ENCODE assay signal across 1 cellular context in the genomic region with DNA sequence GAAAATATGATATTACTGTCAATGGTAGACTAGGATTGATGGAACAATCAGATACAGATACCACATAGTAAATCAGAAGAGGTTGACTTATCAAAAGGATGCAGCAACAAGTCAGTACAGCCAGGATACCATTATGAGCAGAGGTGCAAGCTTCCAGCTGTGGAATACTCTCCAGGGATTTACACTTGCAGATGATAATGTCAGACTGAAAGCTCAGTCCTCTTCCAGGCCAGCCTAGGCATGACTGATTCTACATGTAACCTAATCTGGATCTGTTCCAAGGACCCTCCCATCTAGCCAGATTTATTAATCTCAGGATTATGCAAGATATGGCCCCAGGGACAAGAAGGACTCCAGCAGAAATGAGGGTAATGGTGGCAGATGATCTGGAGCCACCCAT.
TF ChIP-seq lines count a peak whose summit lies in the region.

No MANE protein-coding gene starts in this region.

TF ChIP-seq in SK-N-SH, 30 proteins besides CTCF, POLR2A, EP300 and RAD21 (continued from another document):
- TF ChIP-seq EZH2phosphoT487 (IDR thresholded peaks at IDR 0.05; ENCODE audit: borderline replicate concordance, low read depth) (no peak), FOXM1 (IDR thresholded peaks at IDR 0.05; ENCODE audit: low read depth) (no peak), SIN3A (IDR thresholded peaks at IDR 0.05; ENCODE audit: borderline replicate concordance, low read depth, low read length) (no peak), FOSL2 (IDR thresholded peaks at IDR 0.05; ENCODE audit: borderline replicate concordance, low read depth) (no peak), SMC3 (IDR thresholded peaks at IDR 0.05; ENCODE audit: low read depth, low read length) (no peak), MEF2A (IDR thresholded peaks at IDR 0.05; ENCODE audit: borderline replicate concordance, low read depth) (no peak), RCOR1 (IDR thresholded peaks at IDR 0.05; ENCODE audit: low read length) (no peak), TAF1 (IDR thresholded peaks at IDR 0.05; ENCODE audit: borderline replicate concordance, low read depth, low read length) (no peak), USF2 (IDR thresholded peaks at IDR 0.05; ENCODE audit: borderline replicate concordance, low read depth, low read length) (no peak), RXRA (IDR thresholded peaks at IDR 0.05; ENCODE audit: borderline replicate concordance, low read depth) (no peak), IRF3 (IDR thresholded peaks at IDR 0.05; ENCODE audit: low read depth, low read length) (no peak), NRF1 (IDR thresholded peaks at IDR 0.05; ENCODE audit: low read depth, low read length) (no peak), JUND (IDR thresholded peaks at IDR 0.05) (no peak), ELF1 (IDR thresholded peaks at IDR 0.05) (no peak)
- TF ChIP-seq, protein P1, sequence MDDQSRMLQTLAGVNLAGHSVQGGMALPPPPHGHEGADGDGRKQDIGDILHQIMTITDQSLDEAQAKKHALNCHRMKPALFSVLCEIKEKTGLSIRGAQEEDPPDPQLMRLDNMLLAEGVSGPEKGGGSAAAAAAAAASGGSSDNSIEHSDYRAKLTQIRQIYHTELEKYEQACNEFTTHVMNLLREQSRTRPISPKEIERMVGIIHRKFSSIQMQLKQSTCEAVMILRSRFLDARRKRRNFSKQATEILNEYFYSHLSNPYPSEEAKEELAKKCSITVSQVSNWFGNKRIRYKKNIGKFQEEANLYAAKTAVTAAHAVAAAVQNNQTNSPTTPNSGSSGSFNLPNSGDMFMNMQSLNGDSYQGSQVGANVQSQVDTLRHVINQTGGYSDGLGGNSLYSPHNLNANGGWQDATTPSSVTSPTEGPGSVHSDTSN (IDR thresholded peaks at IDR 0.05), result no peak
- TF ChIP-seq, protein P2, sequence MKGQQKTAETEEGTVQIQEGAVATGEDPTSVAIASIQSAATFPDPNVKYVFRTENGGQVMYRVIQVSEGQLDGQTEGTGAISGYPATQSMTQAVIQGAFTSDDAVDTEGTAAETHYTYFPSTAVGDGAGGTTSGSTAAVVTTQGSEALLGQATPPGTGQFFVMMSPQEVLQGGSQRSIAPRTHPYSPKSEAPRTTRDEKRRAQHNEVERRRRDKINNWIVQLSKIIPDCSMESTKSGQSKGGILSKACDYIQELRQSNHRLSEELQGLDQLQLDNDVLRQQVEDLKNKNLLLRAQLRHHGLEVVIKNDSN (IDR thresholded peaks at IDR 0.05; ENCODE audit: borderline replicate concordance, low read depth), result no peak
TF ChIP-seq in SK-N-SH: peak in this region for 0.
